In the genomic region with DNA sequence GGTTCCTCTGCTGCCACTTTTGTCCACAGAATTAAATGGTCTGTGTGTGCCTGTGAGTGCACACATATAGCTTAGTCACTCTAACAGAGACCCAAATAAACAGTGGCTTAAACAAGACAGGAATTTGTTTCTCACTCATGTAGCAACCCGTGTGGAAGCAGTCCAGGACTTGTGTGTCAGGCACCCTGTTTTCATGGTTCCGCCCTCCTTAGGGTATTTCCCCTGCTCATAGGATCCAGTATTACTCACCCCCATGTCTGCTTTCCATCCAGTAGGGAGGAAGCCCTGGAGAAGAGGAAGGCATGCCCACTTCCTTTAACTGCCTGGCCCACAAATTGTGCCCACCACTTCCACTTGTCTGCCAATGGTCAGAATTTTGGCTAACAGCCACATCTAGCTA, we compare ENCODE assay signal across 8 cellular contexts. TPM values are rescaled to one million over a fixed set of nuclear protein-coding genes. Genes with fewer than 3 reads are reported as not detected.
DNase-seq lines count a peak whose midpoint lies in the region; ATAC-seq, FAIRE-seq and TF ChIP-seq lines count a peak whose summit lies in the region.

No MANE protein-coding gene starts in this region.

- H3T11ph ChIP-seq in H9 (ENCODE audit: low read length): no peak overlapping the region

- peaks cover 2 to 5% of the 10 kb centered on the region in 2 experiments; a peak in 3 of 5 replicates for H3K9me3 Mint-ChIP-seq in H9

- no peak overlapping the region for H3K56ac ChIP-seq in H9 (ENCODE audit: insufficient read length, low read depth, low read length)

- no peak for ATAC-seq in GM19455 (IDR thresholded peaks at IDR 0.05; ENCODE audit: unreplicated experiment)
- no peak for ATAC-seq in GM18909 (IDR thresholded peaks at IDR 0.05; ENCODE audit: poor library complexity, unreplicated experiment)
- ATAC-seq in GM21381 (IDR thresholded peaks at IDR 0.05; ENCODE audit: unreplicated experiment): no peak

- H3K4me1 ChIP-seq in H9 (ENCODE audit: insufficient read depth, low read length): peaks cover 6% of the 10 kb centered on the region; the same call in 1 of the 2 replicates
- H3K4me1 ChIP-seq in adipocyte (ENCODE audit: control insufficient read depth, insufficient read depth, low read length): peaks cover 4% of the 10 kb centered on the region
- peaks cover 39% of the 10 kb centered on the region for H3K4me1 ChIP-seq in keratinocyte (ENCODE audit: control insufficient read depth, extremely low read depth, insufficient read depth, low read length)

- H3K27me3 ChIP-seq in H9 (ENCODE audit: insufficient read depth, low read length): no peaks in the 10 kb centered on the region
- no peaks in the 10 kb centered on the region for H3K27me3 ChIP-seq in adipocyte (replicated peaks; ENCODE audit: control insufficient read depth, insufficient read depth, low read length)
- no peaks in the 10 kb centered on the region for H3K27me3 ChIP-seq in keratinocyte (ENCODE audit: control insufficient read depth, extremely low read depth, insufficient read depth, low read length)

- H3K9me1 ChIP-seq in keratinocyte (ENCODE audit: control insufficient read depth, extremely low read depth, insufficient read depth, low read length): no peaks in the 10 kb centered on the region

- H3K79me2 ChIP-seq in H9 (ENCODE audit: insufficient read depth, low read length): no peaks in the 10 kb centered on the region
- H3K79me2 ChIP-seq in keratinocyte (ENCODE audit: control insufficient read depth, insufficient read depth, low read length): peaks cover 2% of the 10 kb centered on the region

- H2BK15ac ChIP-seq in H9 (ENCODE audit: low read depth, low read length): no peak overlapping the region

- no peak overlapping the region for H2BK12ac ChIP-seq in H9 (ENCODE audit: insufficient read length, low read depth, low read length)

- peaks cover 17 to 22% of the 10 kb centered on the region in 2 experiments for H3K4me1 Mint-ChIP-seq in H9

- no peak overlapping the region for H3K4ac ChIP-seq in H9 (ENCODE audit: low read depth, low read length)

- FAIRE-seq in keratinocyte (lab: Jason Lieb, UNC): peak; percentile 98

- no peak overlapping the region for H2BK5ac ChIP-seq in H9 (ENCODE audit: insufficient read length, low read length)

- H3K14ac ChIP-seq in H9 (ENCODE audit: insufficient read depth, low read length): no peak overlapping the region

- H3K4me3 ChIP-seq in adipocyte (ENCODE audit: low read length) (no peak overlapping the region), keratinocyte (ENCODE audit: control insufficient read depth in 2 of 3, extremely low read depth in 1 of 3, insufficient read depth in 2 of 3, low read depth in 1 of 3, low read length in 3 of 3) (peak overlapping the region in 1 of 3 experiments; percentile 11)

- H2AFZ ChIP-seq in H9 (ENCODE audit: low read length) (no peak overlapping the region), keratinocyte (ENCODE audit: control insufficient read depth, low read length) (peak overlapping the region; percentile 27)

- DNase-seq in A172 (ENCODE audit: low spot score) (peak; percentile 83), H9 (no peak), adipocyte (ENCODE audit: low read depth) (peak; percentile 90), keratinocyte (ENCODE audit: low read depth, low spot score) (peak; percentile 98)
- no peak for DNase-seq in activated CD4-positive, alpha-beta T cell treated with anti-CD3 and anti-CD28 coated beads, Interleukin-2, amount 50 U/mL, for 1 hour

- no peak overlapping the region for H3K4me3 Mint-ChIP-seq in H9

- H4K5ac ChIP-seq in H9 (ENCODE audit: insufficient read length, low read depth, low read length): no peak overlapping the region

- H3K79me1 ChIP-seq in H9 (ENCODE audit: insufficient read depth, low read depth, low read length, poor library complexity, severe bottlenecking): no peaks in the 10 kb centered on the region

- dilution Hi-C loops in keratinocyte (cut with MboI; ENCODE audit: extremely low pct_ligation_motif_present, low sequenced_read_pairs): no loop called here

- no peak overlapping the region for H3K18ac ChIP-seq in H9 (ENCODE audit: insufficient read length, low read depth, low read length)

- H3K27ac ChIP-seq in H9 (ENCODE audit: insufficient read length, low read depth, low read length): no peak overlapping the region
- H3K27ac ChIP-seq in keratinocyte (ENCODE audit: control insufficient read depth, insufficient read depth, low read length): peak overlapping the region; percentile 96

- H4K20me1 ChIP-seq in H9 (ENCODE audit: control insufficient read depth, insufficient read depth, insufficient read length): no peaks in the 10 kb centered on the region
- H4K20me1 ChIP-seq in keratinocyte (ENCODE audit: control insufficient read depth, extremely low read depth, insufficient read depth, low read length): no peaks in the 10 kb centered on the region

- H3K23me2 ChIP-seq in H9 (ENCODE audit: insufficient read length, low read depth, low read length, poor library complexity, severe bottlenecking): no peaks in the 10 kb centered on the region

- H4K91ac ChIP-seq in H9 (ENCODE audit: insufficient read length, low read depth, low read length): no peak overlapping the region

- WGBS in H9 (ENCODE audit: extremely low coverage, insufficient read length, low lambda C conversion rate): no CpG with 5 or more reads among the region's 2 CpGs

- peaks cover 6% of the 10 kb centered on the region; the same call in 1 of the 2 replicates for H3K27me3 Mint-ChIP-seq in H9 (ENCODE audit: low read depth)

- TF ChIP-seq CTCF in H9 (conservative IDR thresholded peaks at IDR 0.05) (no peak), keratinocyte (optimal IDR thresholded peaks at IDR 0.05 in 1 of 3, IDR thresholded peaks at IDR 0.05 in 1 of 3, conservative IDR thresholded peaks at IDR 0.05 in 1 of 3; ENCODE audit: extremely low read depth in 1 of 3, insufficient read depth in 2 of 3, low read length in 3 of 3) (no peak)

- H2AK5ac ChIP-seq in H9 (ENCODE audit: insufficient read length, low read length): no peak overlapping the region

- peaks cover 0 to 6% (median 0%) of the 10 kb centered on the region in 3 experiments; a peak in 2 of 7 replicates for H3K36me3 Mint-ChIP-seq in H9 (ENCODE audit: insufficient read depth in 1 of 3, low read depth in 3 of 3)

- H3K23ac ChIP-seq in H9 (ENCODE audit: insufficient read length, low read depth, low read length): no peak overlapping the region

- H3K4me2 ChIP-seq in H9 (ENCODE audit: insufficient read depth, insufficient read length, low read length): no peak overlapping the region
- peak overlapping the region; percentile 63 for H3K4me2 ChIP-seq in keratinocyte (ENCODE audit: control insufficient read depth, extremely low read depth, insufficient read depth, low read depth, low read length)

- no peak overlapping the region for H2BK120ac ChIP-seq in H9 (ENCODE audit: low read depth, low read length, poor library complexity, severe bottlenecking)

- H3K36me3 ChIP-seq in adipocyte (ENCODE audit: control insufficient read depth, insufficient read depth, low read length, severe bottlenecking) (no peaks in the 10 kb centered on the region), keratinocyte (ENCODE audit: control insufficient read depth in 2 of 2, extremely low read depth in 1 of 2, insufficient read depth in 2 of 2, low read length in 2 of 2) (no peaks in the 10 kb centered on the region)

- peak overlapping the region; percentile 45 for H2BK20ac ChIP-seq in H9 (ENCODE audit: low read depth, low read length, poor library complexity, severe bottlenecking)

- H3K9me3 ChIP-seq in H9 (ENCODE audit: control insufficient read depth, low read depth, low read length): no peaks in the 10 kb centered on the region
- H3K9me3 ChIP-seq in adipocyte (ENCODE audit: control insufficient read depth, low read length): no peaks in the 10 kb centered on the region
- no peaks in the 10 kb centered on the region for H3K9me3 ChIP-seq in keratinocyte (ENCODE audit: control insufficient read depth, low read depth, low read length)

- H3K27ac Mint-ChIP-seq in H9: 0 out of 7 replicates have a peak overlapping the region, but pooled peaks of 1 of the 3 experiments have one; percentile 10

- no peak overlapping the region for H4K8ac ChIP-seq in H9 (replicated peaks; ENCODE audit: insufficient read length, low read depth, low read length)

- H3K9ac ChIP-seq in H9 (ENCODE audit: extremely low read depth, insufficient read length, low read length) (no peak overlapping the region), adipocyte (ENCODE audit: low read length) (no peak overlapping the region), keratinocyte (ENCODE audit: control insufficient read depth, extremely low read depth, insufficient read depth, low read length) (peak overlapping the region; percentile 64)

RNA-seq across cellular contexts. Expression of gene TACSTD2, which starts 41.3 kb away (rescaled TPM):
- total RNA-seq in A172 (2014; rRNA removed; shearing (Covaris generic)): not detected in 2 replicates
- total RNA-seq in H9 (2021): 1.2 and 1.5 TPM in 2 replicates
- 241 to 382 TPM (median 335 TPM) in 3 replicates for polyA plus RNA-seq in keratinocyte
- 430 TPM for polyA plus RNA-seq in keratinocyte (2011; ENCODE audit: low read depth)
- 209 and 270 TPM in 2 replicates for polyA plus RNA-seq in keratinocyte (2011; cell fraction: cytosol; rRNA removed)
- 885 and 985 TPM in 2 replicates for polyA plus RNA-seq in keratinocyte (2011; cell fraction: nucleus; rRNA removed)
- 282 and 1,276 TPM in 2 replicates for polyA plus RNA-seq in keratinocyte (2012; ENCODE audit: low replicate concordance)
- 91.7 to 136 TPM (median 110 TPM) in 3 replicates for polyA minus RNA-seq in keratinocyte
- 428 TPM for polyA minus RNA-seq in keratinocyte (2011; cell fraction: cytosol; rRNA and poly(A)+ RNA removed)
- 574 and 697 TPM in 2 replicates for polyA minus RNA-seq in keratinocyte (2011; cell fraction: nucleus; rRNA and poly(A)+ RNA removed)

Comparison
In these comparisons a context has a peak if more than half of its experiments do, and no peak if none do; other contexts are left out.
1. DNase-seq: peak in A172 (single experiment), adipocyte (single experiment) and keratinocyte (single experiment); none in H9 (single experiment) and activated CD4-positive, alpha-beta T cell treated with anti-CD3 and anti-CD28 coated beads, Interleukin-2, amount 50 U/mL, for 1 hour (single experiment).